In genomic region chr3:40972350-40972749, GRCh38 we compare ENCODE assay signal across 11 cellular contexts.
DNase-seq lines count a peak whose midpoint lies in the region; ATAC-seq and TF ChIP-seq lines count a peak whose summit lies in the region.
"Had no signal": no experiment of that assay in that cellular context is flagged by ENCODE, and none has a peak within 500 bp of the region (broad histone marks: within the 10 kb centered on the region; RNA-seq: fewer than 3 reads in every experiment).

No MANE protein-coding gene starts in this region.

- no peaks in the 10 kb centered on the region for H3K27me3 Mint-ChIP-seq in Caco-2 (ENCODE audit: insufficient read depth, unreplicated experiment)
- no peaks in the 10 kb centered on the region for H3K27me3 Mint-ChIP-seq in glutamatergic neuron (ENCODE audit: unreplicated experiment)
- H3K27me3 Mint-ChIP-seq: progenitor cell of endocrine pancreas had no signal

- no peaks in the 10 kb centered on the region for H3K79me2 ChIP-seq in OCI-LY1 (ENCODE audit: insufficient read depth, low read length)

- no peaks in the 10 kb centered on the region for H4K20me1 ChIP-seq in OCI-LY1 (ENCODE audit: insufficient read depth, low read length)

- H3K4me3 Mint-ChIP-seq in Caco-2 (ENCODE audit: unreplicated experiment) (no peak overlapping the region), glutamatergic neuron (ENCODE audit: unreplicated experiment) (no peak overlapping the region)

- peaks cover 16% of the 10 kb centered on the region for H3K4me1 ChIP-seq in Caco-2
- peaks cover 64% of the 10 kb centered on the region for H3K4me1 ChIP-seq in OCI-LY1 (ENCODE audit: insufficient read depth, low read length, severe bottlenecking)
- peaks cover 22 to 24% of the 10 kb centered on the region in 2 donors for H3K4me1 ChIP-seq in duodenal mucosa (ENCODE audit: control insufficient read depth in 1 of 2, insufficient read depth in 2 of 2, low read length in 2 of 2)
- peaks cover 22% of the 10 kb centered on the region for H3K4me1 ChIP-seq in skeletal muscle satellite cell (ENCODE audit: control insufficient read depth, insufficient read depth, low read length)

- H3K9ac ChIP-seq in OCI-LY1 (ENCODE audit: low read length) (peak overlapping the region; percentile 44; the same call in 1 of the 2 replicates), duodenal mucosa (ENCODE audit: low read depth in 1 of 2, low read length in 2 of 2) (no peak overlapping the region), skeletal muscle satellite cell (ENCODE audit: low read depth, low read length) (peak overlapping the region; percentile 35)

- CTCF ChIA-PET in Caco-2 (lab: Charles Lee) = no interaction called here

- DNase-seq in Caco-2 = no peak
- DNase-seq in NK-92 treated with Interleukin-12 subunit alpha and Interleukin-12 subunit beta, amount 100 ng/mL, for 24 hours (lab: John Stamatoyannopoulos, UW) = no peak
- DNase-seq in glutamatergic neuron = no peak
- DNase-seq in Ammon's horn (ENCODE audit: low spot score) = no peak
- DNase-seq: COR-L47, Karpas-422 had no signal

- H3K9me3 Mint-ChIP-seq in Caco-2 (ENCODE audit: unreplicated experiment) (peaks cover 7% of the 10 kb centered on the region), glutamatergic neuron (ENCODE audit: unreplicated experiment) (no peaks in the 10 kb centered on the region)

- H3K27me3 ChIP-seq in Caco-2 (replicated peaks; ENCODE audit: control insufficient read depth, insufficient read depth, low read length) (no peaks in the 10 kb centered on the region), OCI-LY1 (ENCODE audit: insufficient read depth, low read length) (no peaks in the 10 kb centered on the region), duodenal mucosa (ENCODE audit: control insufficient read depth in 1 of 2, insufficient read depth in 2 of 2, low read length in 2 of 2) (no peaks in the 10 kb centered on the region), skeletal muscle satellite cell (ENCODE audit: control insufficient read depth, insufficient read depth, low read length) (no peaks in the 10 kb centered on the region)

- POLR2A ChIA-PET in Caco-2 (lab: Charles Lee) = no interaction called here

- H3K27ac Mint-ChIP-seq in Caco-2 (ENCODE audit: unreplicated experiment) (peak overlapping the region; percentile 84), glutamatergic neuron (ENCODE audit: unreplicated experiment) (no peak overlapping the region)
- H3K27ac Mint-ChIP-seq: progenitor cell of endocrine pancreas had no signal

- TF ChIP-seq CTCF in Caco-2 (IDR thresholded peaks at IDR 0.05; ENCODE audit: insufficient read depth in 1 of 2, low read depth in 1 of 2, low read length in 1 of 2, severe bottlenecking in 1 of 2, unreplicated experiment in 1 of 2) = no peak
- TF ChIP-seq CTCF in OCI-LY1 (IDR thresholded peaks at IDR 0.05; ENCODE audit: low read length) = no peak
- TF ChIP-seq CTCF in glutamatergic neuron (IDR thresholded peaks at IDR 0.05; ENCODE audit: partially characterized antibody, unreplicated experiment) = no peak

- no TSS peak for BruUV-seq in Caco-2 (replicated peaks; lab: Mats Ljungman, UMichigan)

- no peaks in the 10 kb centered on the region for H3K9me2 ChIP-seq in OCI-LY1 (ENCODE audit: low read depth, low read length)

- no peaks in the 10 kb centered on the region for H3F3A ChIP-seq in OCI-LY1 (ENCODE audit: insufficient read depth, low read length)

- H3K4me3 ChIP-seq in Caco-2 (ENCODE audit: low read depth, low read length) (no peak overlapping the region), OCI-LY1 (ENCODE audit: low read depth, low read length, poor library complexity, severe bottlenecking) (peak overlapping the region; percentile 39), duodenal mucosa (ENCODE audit: low read depth in 1 of 2, low read length in 2 of 2) (no peak overlapping the region), skeletal muscle satellite cell (ENCODE audit: low read length) (no peak overlapping the region)

- H3K36me3 Mint-ChIP-seq in Caco-2 (ENCODE audit: insufficient read depth, unreplicated experiment) (no peaks in the 10 kb centered on the region), glutamatergic neuron (ENCODE audit: unreplicated experiment) (no peaks in the 10 kb centered on the region)

- H3K4me1 Mint-ChIP-seq in Caco-2 (ENCODE audit: low read depth, unreplicated experiment) (peaks cover 23% of the 10 kb centered on the region), glutamatergic neuron (ENCODE audit: low read depth, unreplicated experiment) (peaks cover 7% of the 10 kb centered on the region)

- no peak for ATAC-seq in GM21786 (IDR thresholded peaks at IDR 0.05; ENCODE audit: unreplicated experiment)

- intact Hi-C loops in Caco-2 (cut with micrococcal nuclease; ENCODE audit: unreplicated experiment) = no loop called here

- H3K9me3 ChIP-seq in Caco-2 = no peaks in the 10 kb centered on the region
- no peaks in the 10 kb centered on the region for H3K9me3 ChIP-seq in OCI-LY1 (ENCODE audit: low read length)
- no peaks in the 10 kb centered on the region for H3K9me3 ChIP-seq in duodenal mucosa (ENCODE audit: control insufficient read depth in 1 of 2, low read length in 2 of 2)
- no peaks in the 10 kb centered on the region for H3K9me3 ChIP-seq in skeletal muscle satellite cell (replicated peaks; ENCODE audit: low read length)

- H3K4me2 ChIP-seq in OCI-LY1 (ENCODE audit: low read length) (peak overlapping the region; percentile 54), skeletal muscle satellite cell (ENCODE audit: low read length) (no peak overlapping the region)

- H2AFZ ChIP-seq in OCI-LY1 (ENCODE audit: low read length) = peak overlapping the region; percentile 42; the same call in 1 of the 2 replicates

- H3K36me3 ChIP-seq in Caco-2 (ENCODE audit: control insufficient read depth, insufficient read depth, low read length) (no peaks in the 10 kb centered on the region), OCI-LY1 (ENCODE audit: insufficient read depth, low read length) (no peaks in the 10 kb centered on the region), duodenal mucosa (ENCODE audit: control insufficient read depth in 1 of 2, insufficient read depth in 2 of 2, low read length in 2 of 2) (no peaks in the 10 kb centered on the region), skeletal muscle satellite cell (ENCODE audit: insufficient read depth, low read length) (no peaks in the 10 kb centered on the region)

- H3K27ac ChIP-seq in OCI-LY1 (ENCODE audit: low read depth, low read length, poor library complexity, severe bottlenecking) (peak overlapping the region; percentile 94), duodenal mucosa (ENCODE audit: low read depth, low read length) (peak overlapping the region; percentile 43)

Comparison
In these comparisons a context has a peak if more than half of its experiments do, and no peak if none do; other contexts are left out.
1. H3K9ac ChIP-seq: peak in OCI-LY1 (single experiment) and skeletal muscle satellite cell (single experiment); none in duodenal mucosa (0 of 2).